In genomic region chr2:144362401-144362800, GRCh38 we compare ENCODE assay signal across 1 cellular context.
TF ChIP-seq lines count a peak whose summit lies in the region.

No MANE protein-coding gene starts in this region.

TF ChIP-seq in K562, 482 proteins besides CTCF, POLR2A, EP300 and RAD21 (continued from another document):
- no peak for TF ChIP-seq RNF219 (CRISPR knock-in tag; IDR thresholded peaks at IDR 0.05)
- no peak for TF ChIP-seq CCAR2 (IDR thresholded peaks at IDR 0.05; ENCODE audit: low read depth, low read length)
- no peak for TF ChIP-seq PHF20 (IDR thresholded peaks at IDR 0.05; ENCODE audit: partially characterized antibody)
- TF ChIP-seq MCM3 (IDR thresholded peaks at IDR 0.05) = no peak
- no peak for TF ChIP-seq PURB (CRISPR knock-in tag; IDR thresholded peaks at IDR 0.05; ENCODE audit: low read depth)
- TF ChIP-seq MBD2 (IDR thresholded peaks at IDR 0.05; ENCODE audit: borderline replicate concordance, low read depth) = no peak
- TF ChIP-seq ZBTB9 (CRISPR knock-in tag; IDR thresholded peaks at IDR 0.05) = no peak
- no peak for TF ChIP-seq ZNF280A (IDR thresholded peaks at IDR 0.05; ENCODE audit: low read depth, partially characterized antibody)
- TF ChIP-seq SMARCE1 (IDR thresholded peaks at IDR 0.05) = no peak
- TF ChIP-seq PHF8 (IDR thresholded peaks at IDR 0.05; ENCODE audit: borderline replicate concordance, low read length) = no peak
- TF ChIP-seq THRB (CRISPR knock-in tag; conservative IDR thresholded peaks at IDR 0.05) = no peak
- TF ChIP-seq ELK3 (CRISPR knock-in tag; IDR thresholded peaks at IDR 0.05) = no peak
- no peak for TF ChIP-seq ETV6 (IDR thresholded peaks at IDR 0.05; ENCODE audit: borderline replicate concordance in 1 of 2, low read depth in 2 of 2, low read length in 1 of 2)
- no peak for TF ChIP-seq ETV6 (CRISPR knock-in tag; IDR thresholded peaks at IDR 0.05; ENCODE audit: borderline replicate concordance)
